ENCODE assay signal across 8 cellular contexts in the genomic region with DNA sequence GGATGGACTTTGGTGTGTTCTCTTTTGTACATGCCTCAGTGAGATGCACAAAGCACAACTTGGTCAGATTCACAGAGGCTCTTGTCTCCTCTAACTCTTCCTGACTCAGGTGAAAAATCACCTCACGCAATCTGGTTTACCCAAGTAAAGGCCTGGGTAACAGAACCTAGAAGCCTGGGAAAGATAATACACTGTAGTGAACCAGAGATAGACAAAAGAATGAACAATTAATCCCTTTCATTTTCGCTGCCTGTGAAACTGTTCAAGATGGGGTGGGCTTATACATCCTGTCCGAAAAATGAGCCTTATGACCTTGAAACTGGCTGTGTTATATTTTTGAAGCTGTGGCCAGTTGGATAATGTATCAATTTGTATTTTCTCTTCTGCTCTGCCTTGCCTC.
"Had no signal": no experiment of that assay in that cellular context is flagged by ENCODE, and none has a peak within 500 bp of the region (broad histone marks: within the 10 kb centered on the region; RNA-seq: fewer than 3 reads in every experiment).

No MANE protein-coding gene starts in this region.

- H3K27ac Mint-ChIP-seq: GM23338, HFFc6 had no signal

- H3K27ac ChIP-seq: HL-60 had no signal

- H3K9me3 ChIP-seq: HAP-1 had no signal

- H3K4me1 ChIP-seq: HAP-1 had no signal

- H2AFZ ChIP-seq: GM23338 had no signal

- H3K4me3 Mint-ChIP-seq: GM23338, HFFc6 had no signal

- ATAC-seq: GM23338, HCT116, HepG2 had no signal

- DNase-seq: H7, HFFc6 had no signal

- H3K36me3 ChIP-seq: HAP-1 had no signal

- H3K4me2 ChIP-seq: GM23338 had no signal

- H3K27me3 Mint-ChIP-seq: IgD-negative memory B cell had no signal

- FAIRE-seq: HepG2 had no signal

- H3K4me3 ChIP-seq: GM23338, HAP-1 had no signal

- H3K36me3 Mint-ChIP-seq: IgD-negative memory B cell had no signal
